Comparison of ENCODE assay signal across 18 cellular contexts in the genomic region with DNA sequence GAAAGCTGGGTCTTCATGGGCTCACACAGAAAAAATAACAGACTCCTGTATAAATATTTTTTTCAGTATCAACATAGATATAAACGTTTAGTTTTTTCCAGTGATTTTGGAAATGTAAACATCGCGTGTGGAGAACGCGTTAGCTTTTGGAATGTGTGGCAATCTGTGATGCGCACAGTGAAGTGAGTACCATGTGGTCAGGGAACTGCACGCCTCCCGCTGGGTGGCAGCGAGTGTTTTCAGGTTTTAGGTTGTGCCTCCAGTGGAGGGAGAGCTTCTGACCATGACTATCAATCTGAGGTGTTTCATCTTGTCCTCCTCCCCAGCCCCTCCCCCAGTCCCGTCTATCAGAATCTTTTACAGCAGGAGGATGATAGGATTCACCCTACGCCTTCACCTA.
DNase-seq lines count a peak whose midpoint lies in the region; ATAC-seq, FAIRE-seq and TF ChIP-seq lines count a peak whose summit lies in the region.
"Had no signal": no experiment of that assay in that cellular context is flagged by ENCODE, and none has a peak within 500 bp of the region (broad histone marks: within the 10 kb centered on the region; RNA-seq: fewer than 3 reads in every experiment).

No MANE protein-coding gene starts in this region.

- H2BK20ac ChIP-seq in H1 (ENCODE audit: low read length): no peak overlapping the region

- no peak for ATAC-seq in HG03565 (IDR thresholded peaks at IDR 0.05; ENCODE audit: unreplicated experiment)

- no peak overlapping the region for H4K91ac ChIP-seq in H1 (replicated peaks; ENCODE audit: insufficient read length, low read length)

- H3K4me2 ChIP-seq in H1 (ENCODE audit: insufficient read depth in 1 of 2, low read depth in 2 of 2, low read length in 2 of 2): no peak overlapping the region

- H3K79me1 ChIP-seq in H1 (ENCODE audit: low read depth, low read length): no peaks in the 10 kb centered on the region; the same call in 1 of the 2 replicates

- DNase-seq in H7: peak; percentile 29
- DNase-seq in amniotic epithelial cell (ENCODE audit: low read depth): peak; percentile 3
- DNase-seq in H1 (ENCODE audit: low read depth in 1 of 2, low spot score in 2 of 2): no peak
- DNase-seq in mesothelial cell of epicardium (ENCODE audit: low spot score in 2 of 2, unreplicated experiment in 2 of 2): no peak
- no peak for DNase-seq in NK-92 (lab: John Stamatoyannopoulos, UW; ENCODE audit: unreplicated experiment)
- no peak for DNase-seq in anterior cingulate cortex (lab: John Stamatoyannopoulos, UW)
- no peak for DNase-seq in GM10248 (ENCODE audit: extremely low spot score)
- DNase-seq: BE2C; CD4-positive, alpha-beta memory T cell; DMS153; DMS79 treated with DMSO at 0.1 percent for 48 hours; GDM1; H9; HFFc6 had no signal

- POLR2A ChIA-PET in H1 (lab: Charles Lee; ENCODE audit: partially characterized antibody) (no interaction called here), GM10248 (lab: Yijun Ruan, JAX) (no interaction called here)

- H3K27me3 Mint-ChIP-seq in mesothelial cell of epicardium (ENCODE audit: low read depth): no peaks in the 10 kb centered on the region
- H3K27me3 Mint-ChIP-seq: CD4-positive, alpha-beta memory T cell had no signal

- no peak overlapping the region for H3K27ac ChIP-seq in H1 (ENCODE audit: low read depth, low read length)
- H3K27ac ChIP-seq: C4-2B had no signal

- H2BK5ac ChIP-seq in H1 (ENCODE audit: low read depth, low read length): no peak overlapping the region

- H2BK120ac ChIP-seq in H1 (replicated peaks; ENCODE audit: low read depth, low read length): no peak overlapping the region

- CTCF ChIA-PET in H1 (lab: Charles Lee; ENCODE audit: partially characterized antibody) (interaction anchor here (0.6 to 1.9 kb wide), 5 partner anchors 12 to 314 kb away, joined by 3 to 5 read pairs (median 3); no protein-coding TSS in a partner anchor), GM10248 (lab: Yijun Ruan, JAX) (interaction anchor here (1.1 kb wide), 1 partner anchor 12 kb away, joined by 3 read pairs; no protein-coding TSS in a partner anchor)

- H2BK12ac ChIP-seq in H1 (ENCODE audit: low read depth, low read length): no peak overlapping the region; the same call in 1 of the 2 replicates

- no peaks in the 10 kb centered on the region for H3K79me2 ChIP-seq in H1 (ENCODE audit: control insufficient read depth in 1 of 2, insufficient read depth in 2 of 2, low read length in 2 of 2)

- TF ChIP-seq CTCF in H1 (IDR thresholded peaks at IDR 0.05; ENCODE audit: control extremely low read depth in 1 of 3, insufficient read depth in 1 of 3, low read depth in 1 of 3, low read length in 3 of 3) (no peak), mesothelial cell of epicardium (IDR thresholded peaks at IDR 0.05; ENCODE audit: unreplicated experiment) (no peak), GM10248 (IDR thresholded peaks at IDR 0.05; ENCODE audit: control extremely low read depth, extremely low read depth, low read depth, missing control alignments) (no peak)

- H3K9me3 Mint-ChIP-seq in mesothelial cell of epicardium: peaks cover 14% of the 10 kb centered on the region

- H3K4me3 ChIP-seq in H7 (ENCODE audit: insufficient read depth, low read depth, low read length): no peak overlapping the region
- H3K4me3 ChIP-seq in H1 (ENCODE audit: extremely low read depth in 1 of 4, insufficient read depth in 2 of 4, low read depth in 3 of 4, low read length in 4 of 4): no peak overlapping the region

- no peak overlapping the region for H3K23ac ChIP-seq in H1 (ENCODE audit: insufficient read length)

- no peaks in the 10 kb centered on the region for H3K23me2 ChIP-seq in H1 (ENCODE audit: low read depth, low read length)

- no peaks in the 10 kb centered on the region for H4K20me1 ChIP-seq in H1 (replicated peaks in 1 of 2; ENCODE audit: control insufficient read depth in 1 of 2, insufficient read depth in 2 of 2, low read length in 2 of 2)

- peaks cover 6 to 8% of the 10 kb centered on the region in 2 experiments; a peak in 2 of 4 replicates for H3K9me3 ChIP-seq in H1 (ENCODE audit: insufficient read depth in 2 of 2, low read depth in 1 of 2, low read length in 1 of 2)
- H3K9me3 ChIP-seq: BE2C had no signal

- H3K18ac ChIP-seq in H1 (ENCODE audit: extremely low read depth, low read length): no peak overlapping the region

- no peak overlapping the region for H3K4me3 Mint-ChIP-seq in mesothelial cell of epicardium
- H3K4me3 Mint-ChIP-seq: CD4-positive, alpha-beta memory T cell; H9; HFFc6 had no signal

- peaks cover 55% of the 10 kb centered on the region for H3K36me3 Mint-ChIP-seq in mesothelial cell of epicardium
- H3K36me3 Mint-ChIP-seq: CD4-positive, alpha-beta memory T cell had no signal

- H3K56ac ChIP-seq in H1 (replicated peaks; ENCODE audit: insufficient read length, low read depth, low read length): no peak overlapping the region

- H3K27ac Mint-ChIP-seq in mesothelial cell of epicardium: peak overlapping the region; percentile 17
- H3K27ac Mint-ChIP-seq: CD4-positive, alpha-beta memory T cell; HFFc6 had no signal

- no peak overlapping the region for H3K9ac ChIP-seq in H1 (replicated peaks in 1 of 4; ENCODE audit: extremely low read depth in 1 of 4, low read depth in 3 of 4, low read length in 3 of 4)

- no peak for TF ChIP-seq POLR2A in H1 (IDR thresholded peaks at IDR 0.05; ENCODE audit: control extremely low read depth in 1 of 2, low read depth in 2 of 2, low read length in 2 of 2)

- no peak overlapping the region for H3K14ac ChIP-seq in H1 (ENCODE audit: insufficient read length)

- H3K27me3 ChIP-seq in H7 (ENCODE audit: control insufficient read depth, insufficient read depth, low read length) (no peaks in the 10 kb centered on the region), H1 (replicated peaks in 1 of 4; ENCODE audit: control insufficient read depth in 3 of 4, extremely low read depth in 1 of 4, insufficient read depth in 3 of 4, low read length in 3 of 4) (no peaks in the 10 kb centered on the region)
- H3K27me3 ChIP-seq: BE2C had no signal

- no peaks in the 10 kb centered on the region for H3K4me1 Mint-ChIP-seq in mesothelial cell of epicardium
- H3K4me1 Mint-ChIP-seq: CD4-positive, alpha-beta memory T cell had no signal

- TF ChIP-seq EP300 in H1 (IDR thresholded peaks at IDR 0.05; ENCODE audit: borderline replicate concordance in 1 of 2, low read depth in 2 of 2, low read length in 2 of 2): no peak

- TF ChIP-seq RAD21 in H1 (IDR thresholded peaks at IDR 0.05 in 1 of 2, conservative IDR thresholded peaks at IDR 0.05 in 1 of 2; ENCODE audit: low read depth in 2 of 2, low read length in 2 of 2): no peak

- H2AK5ac ChIP-seq in H1 (ENCODE audit: low read depth, low read length): peak overlapping the region; percentile 77; the same call in 1 of the 2 replicates

- no peak for FAIRE-seq in H1 (lab: Jason Lieb, UNC)
- FAIRE-seq: A204.1, D721Med had no signal

- H3K36me3 ChIP-seq in H7 (replicated peaks; ENCODE audit: control insufficient read depth, insufficient read depth, low read length): no peaks in the 10 kb centered on the region
- H3K36me3 ChIP-seq in H1 (ENCODE audit: control insufficient read depth in 2 of 4, insufficient read depth in 4 of 4, low read length in 3 of 4): peaks cover 0 to 3% (median 0%) of the 10 kb centered on the region in 4 experiments; a peak in 1 of 8 replicates
- H3K36me3 ChIP-seq: BE2C had no signal

- peaks cover 2 to 10% (median 8%) of the 10 kb centered on the region in 4 experiments for H3K4me1 ChIP-seq in H1 (replicated peaks in 1 of 4; ENCODE audit: control insufficient read depth in 3 of 4, insufficient read depth in 4 of 4, low read length in 3 of 4)
- H3K4me1 ChIP-seq: BE2C had no signal

- no peak overlapping the region for H4K5ac ChIP-seq in H1 (ENCODE audit: insufficient read length, low read depth, low read length)

- H3K4ac ChIP-seq in H1 (replicated peaks; ENCODE audit: insufficient read length, low read depth, low read length): no peak overlapping the region

- H2BK15ac ChIP-seq in H1 (ENCODE audit: low read length): no peak overlapping the region

- no peak overlapping the region for H4K8ac ChIP-seq in H1 (ENCODE audit: extremely low read depth, insufficient read depth, low read length)

- H2AFZ ChIP-seq in H1 (ENCODE audit: low read length): no peak overlapping the region

- 85% methylated on average over 11 of the region's 11 CpGs; no CpG with 5 or more reads in 1 of the 2 experiments for WGBS in H1 (ENCODE audit: extremely low coverage in 1 of 2, insufficient coverage in 1 of 2, insufficient read length in 1 of 2, insufficient replicate concordance in 2 of 2, low coverage in 1 of 2, low lambda C conversion rate in 2 of 2, missing lambda C conversion rate in 1 of 2), 2 experiments

TF ChIP-seq in H1, 55 proteins besides CTCF, POLR2A, EP300 and RAD21:
- no peak for TF ChIP-seq JUN (IDR thresholded peaks at IDR 0.05; ENCODE audit: low read depth, low read length)
- TF ChIP-seq FOSL1 (IDR thresholded peaks at IDR 0.05; ENCODE audit: insufficient read depth, low read depth, low read length): no peak
- TF ChIP-seq SRF (IDR thresholded peaks at IDR 0.05; ENCODE audit: low read depth, low read length): no peak
- TF ChIP-seq GTF2F1 (IDR thresholded peaks at IDR 0.05; ENCODE audit: borderline replicate concordance, low read depth, low read length): no peak
- TF ChIP-seq SP2 (IDR thresholded peaks at IDR 0.05; ENCODE audit: low read length): no peak
- TF ChIP-seq SP4 (IDR thresholded peaks at IDR 0.05; ENCODE audit: low read length): no peak
- no peak for TF ChIP-seq CTBP2 (IDR thresholded peaks at IDR 0.05; ENCODE audit: borderline replicate concordance, insufficient read depth, insufficient read length, low read length)
- no peak for TF ChIP-seq TEAD4 (IDR thresholded peaks at IDR 0.05; ENCODE audit: low read depth, low read length)
- TF ChIP-seq BRCA1 (IDR thresholded peaks at IDR 0.05; ENCODE audit: low read depth, low read length): no peak

Comparison
In these comparisons a context has a peak if more than half of its experiments do, and no peak if none do; other contexts are left out.
1. DNase-seq: peak in H7 (single experiment) and amniotic epithelial cell (single experiment); none in H1 (0 of 2), mesothelial cell of epicardium (0 of 2), NK-92 (single experiment), anterior cingulate cortex (0 of 58) and GM10248 (single experiment).